In the genomic region with DNA sequence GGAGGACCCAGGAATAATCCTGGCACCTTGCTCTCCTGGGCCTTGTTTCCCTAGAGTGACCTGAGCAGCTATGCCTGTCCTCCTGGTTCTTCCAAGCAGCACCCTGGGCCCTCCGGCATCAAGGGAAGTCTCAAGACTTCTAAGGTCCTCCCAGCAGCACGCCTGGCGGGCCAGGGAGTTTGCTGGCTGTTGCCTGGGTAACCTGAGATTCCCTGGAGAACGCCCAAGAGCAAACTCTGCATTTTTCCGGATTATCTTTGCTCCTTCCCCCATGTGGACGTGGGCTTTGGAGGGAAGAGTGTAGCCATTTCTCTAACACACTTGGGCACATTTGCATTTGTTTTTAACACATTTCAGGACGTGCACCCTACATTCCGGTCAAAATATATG, we compare ENCODE assay signal across 8 cellular contexts.
DNase-seq lines count a peak whose midpoint lies in the region; ATAC-seq, FAIRE-seq and TF ChIP-seq lines count a peak whose summit lies in the region.
"Had no signal": no experiment of that assay in that cellular context is flagged by ENCODE, and none has a peak within 500 bp of the region (broad histone marks: within the 10 kb centered on the region; RNA-seq: fewer than 3 reads in every experiment).

No MANE protein-coding gene starts in this region.

- H3K9ac ChIP-seq in kidney (ENCODE audit: low read length in 2 of 2) (peak overlapping the region in 1 of 2 donors; percentile 31), stomach smooth muscle (ENCODE audit: low read length in 2 of 2) (no peak overlapping the region)

- no peaks in the 10 kb centered on the region for H3K27me3 ChIP-seq in stomach smooth muscle (ENCODE audit: control insufficient read depth in 1 of 2, insufficient read depth in 2 of 2, low read length in 2 of 2)

- H3K9me3 ChIP-seq in kidney (ENCODE audit: control insufficient read depth in 1 of 2, low read length in 2 of 2) (no peaks in the 10 kb centered on the region), stomach smooth muscle (ENCODE audit: control insufficient read depth in 2 of 2, low read length in 2 of 2) (no peaks in the 10 kb centered on the region)

- peak overlapping the region; percentile 57 to 72 for H3K27ac ChIP-seq in kidney (ENCODE audit: low read depth in 2 of 2, low read length in 2 of 2)
- H3K27ac ChIP-seq in stomach smooth muscle (ENCODE audit: low read length): peak overlapping the region; percentile 24

- H3K4me1 Mint-ChIP-seq in brain: peaks cover 32% of the 10 kb centered on the region

- H3K4me3 ChIP-seq in kidney (ENCODE audit: low read length in 2 of 2) (no peak overlapping the region), stomach smooth muscle (ENCODE audit: low read length in 2 of 2) (peak overlapping the region in 1 of 2 donors; percentile 35)

- no peaks in the 10 kb centered on the region for H3K27me3 Mint-ChIP-seq in brain
- H3K27me3 Mint-ChIP-seq: dendritic cell treated with granulocyte-macrophage colony-stimulating factor and Interleukin-4, amounts not matched to agents 40 ng/mL and 50 ng/mL, for 4 days had no signal

- H3K36me3 Mint-ChIP-seq in brain: no peaks in the 10 kb centered on the region

- ATAC-seq in HG03457 (IDR thresholded peaks at IDR 0.05; ENCODE audit: unreplicated experiment): no peak

- H3K4me1 ChIP-seq in kidney (ENCODE audit: control insufficient read depth in 1 of 2, insufficient read depth in 1 of 2, low read depth in 1 of 2, low read length in 2 of 2): peaks cover 0 to 13% of the 10 kb centered on the region in 2 donors
- H3K4me1 ChIP-seq in stomach smooth muscle (ENCODE audit: control insufficient read depth, insufficient read depth, low read length): peaks cover 14% of the 10 kb centered on the region

- H3K36me3 ChIP-seq in kidney (ENCODE audit: control insufficient read depth in 1 of 2, insufficient read depth in 2 of 2, low read length in 2 of 2) (no peaks in the 10 kb centered on the region), stomach smooth muscle (ENCODE audit: control insufficient read depth in 2 of 2, insufficient read depth in 2 of 2, low read length in 2 of 2) (no peaks in the 10 kb centered on the region)

- no peak for TF ChIP-seq POLR2A in GM12891 (IDR thresholded peaks at IDR 0.05; ENCODE audit: low read depth, low read length)

- no peak for FAIRE-seq in kidney (lab: Jason Lieb, UNC)
- FAIRE-seq in GM12891 (lab: Jason Lieb, UNC): no peak

- TF ChIP-seq CTCF in brain (conservative IDR thresholded peaks at IDR 0.05) (no peak), kidney (IDR thresholded peaks at IDR 0.05; ENCODE audit: borderline replicate concordance, extremely low read depth, insufficient read depth) (no peak)

- peak overlapping the region in 4 of 5 experiments; percentile 5 to 50 (median 30) for H3K4me3 Mint-ChIP-seq in brain
- H3K4me3 Mint-ChIP-seq: dendritic cell treated with granulocyte-macrophage colony-stimulating factor and Interleukin-4, amounts not matched to agents 40 ng/mL and 50 ng/mL, for 4 days had no signal

- H3K9me3 Mint-ChIP-seq in brain: no peaks in the 10 kb centered on the region
- H3K9me3 Mint-ChIP-seq: dendritic cell treated with granulocyte-macrophage colony-stimulating factor and Interleukin-4, amounts not matched to agents 40 ng/mL and 50 ng/mL, for 4 days had no signal

- peak overlapping the region; percentile 51 to 94 (median 86) for H3K27ac Mint-ChIP-seq in brain
- H3K27ac Mint-ChIP-seq: dendritic cell treated with granulocyte-macrophage colony-stimulating factor and Interleukin-4, amounts not matched to agents 40 ng/mL and 50 ng/mL, for 4 days had no signal

- intact Hi-C loops in kidney (cut with DNase I) (no loop called here), posterior vena cava (cut with DNase I) (loop anchor here in 1 of 2 donors (2.0 kb wide), 1 partner anchor 27 kb away; no protein-coding TSS in a partner anchor)

- DNase-seq in HCEC 1CT: peak; percentile 26
- peak; percentile 82 for DNase-seq in kidney
- DNase-seq in GM12891 (ENCODE audit: insufficient read length, low spot score): no peak
- no peak for DNase-seq in posterior vena cava (ENCODE audit: low spot score)

TF ChIP-seq in GM12891, 5 proteins besides CTCF, POLR2A, EP300 and RAD21:
- TF ChIP-seq PAX5 (IDR thresholded peaks at IDR 0.05; ENCODE audit: insufficient read depth, low read length, severe bottlenecking): no peak
- TF ChIP-seq POU2F2 (IDR thresholded peaks at IDR 0.05; ENCODE audit: low read depth, low read length): no peak
- no peak for TF ChIP-seq SPI1 (IDR thresholded peaks at IDR 0.05; ENCODE audit: low read depth, low read length)
- no peak for TF ChIP-seq TAF1 (IDR thresholded peaks at IDR 0.05; ENCODE audit: low read depth, low read length)
- TF ChIP-seq POLR2AphosphoS5 (IDR thresholded peaks at IDR 0.05; ENCODE audit: low read depth, low read length): no peak
TF ChIP-seq in GM12891: peak in this region for 0.

Comparison
In these comparisons a context has a peak if more than half of its experiments do, and no peak if none do; other contexts are left out.
1. DNase-seq: peak in HCEC 1CT (single experiment) and kidney (single experiment); none in GM12891 (single experiment) and posterior vena cava (single experiment).